ENCODE assay signal across 19 cellular contexts in the genomic region with DNA sequence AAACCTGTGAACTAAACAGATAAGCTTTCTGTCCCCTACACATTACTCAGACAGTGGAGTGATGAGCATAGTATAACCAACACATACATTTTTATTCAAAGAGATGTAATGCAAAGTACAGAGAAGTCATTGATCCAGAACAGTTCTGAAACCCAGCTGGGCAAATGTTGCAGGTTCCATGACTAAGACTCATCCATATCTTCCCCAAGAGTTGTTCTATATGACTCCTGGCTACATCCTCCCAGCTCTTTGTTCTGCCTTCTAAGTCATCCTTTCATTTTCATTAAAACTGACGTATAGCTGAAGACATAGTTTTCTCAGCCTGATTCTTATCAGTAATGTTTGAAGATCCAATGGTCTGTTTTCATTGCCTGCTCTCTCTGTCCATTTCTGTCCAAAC. TPM values are rescaled to one million over a fixed set of nuclear protein-coding genes. Genes with fewer than 3 reads are reported as not detected.
DNase-seq lines count a peak whose midpoint lies in the region; ATAC-seq lines count a peak whose summit lies in the region.
"Had no signal": no experiment of that assay in that cellular context is flagged by ENCODE, and none has a peak within 500 bp of the region (broad histone marks: within the 10 kb centered on the region; RNA-seq: fewer than 3 reads in every experiment).

No MANE protein-coding gene starts in this region.

- H3K4me1 Mint-ChIP-seq in activated T-cell treated with anti-CD3 and anti-CD28 coated beads, Interleukin-2, amount 50 U/mL, for 4 hours (ENCODE audit: low read depth): peaks cover 31% of the 10 kb centered on the region
- H3K4me1 Mint-ChIP-seq in stimulated activated effector memory CD8-positive, alpha-beta T cell treated with anti-CD3 and anti-CD28 coated beads, Interleukin-12 subunit alpha, Interleukin-12 subunit beta, amount 100 ng/mL, for 72 hours: peaks cover 32% of the 10 kb centered on the region

- ATAC-seq in activated T-cell treated with anti-CD3 and anti-CD28 coated beads, Interleukin-2, amount 50 U/mL, for 4 hours: peak; percentile 86 to 87
- peak; percentile 94 to 98 for ATAC-seq in activated naive CD4-positive, alpha-beta T cell treated with anti-CD3 and anti-CD28 coated beads, Interleukin-2, amount 50 U/mL, for 72 hours
- peak; percentile 90 for ATAC-seq in stimulated activated effector memory CD8-positive, alpha-beta T cell treated with anti-CD3 and anti-CD28 coated beads, Interleukin-12 subunit alpha, Interleukin-12 subunit beta, amount 100 ng/mL, for 72 hours
- ATAC-seq in GM18868 (IDR thresholded peaks at IDR 0.05; ENCODE audit: unreplicated experiment): no peak

- H3K9me3 Mint-ChIP-seq in activated T-cell treated with anti-CD3 and anti-CD28 coated beads, Interleukin-2, amount 50 U/mL, for 4 hours: no peaks in the 10 kb centered on the region
- no peaks in the 10 kb centered on the region for H3K9me3 Mint-ChIP-seq in activated naive CD4-positive, alpha-beta T cell treated with anti-CD3 and anti-CD28 coated beads, Interleukin-2, amount 50 U/mL, for 72 hours
- no peaks in the 10 kb centered on the region for H3K9me3 Mint-ChIP-seq in stimulated activated effector memory CD8-positive, alpha-beta T cell treated with anti-CD3 and anti-CD28 coated beads, Interleukin-12 subunit alpha, Interleukin-12 subunit beta, amount 100 ng/mL, for 72 hours

- H3K36me3 Mint-ChIP-seq in activated T-cell treated with anti-CD3 and anti-CD28 coated beads, Interleukin-2, amount 50 U/mL, for 4 hours (ENCODE audit: insufficient read depth): no peaks in the 10 kb centered on the region
- H3K36me3 Mint-ChIP-seq in activated naive CD4-positive, alpha-beta T cell treated with anti-CD3 and anti-CD28 coated beads, Interleukin-2, amount 50 U/mL, for 72 hours: no peaks in the 10 kb centered on the region
- H3K36me3 Mint-ChIP-seq in stimulated activated effector memory CD8-positive, alpha-beta T cell treated with anti-CD3 and anti-CD28 coated beads, Interleukin-12 subunit alpha, Interleukin-12 subunit beta, amount 100 ng/mL, for 72 hours: no peaks in the 10 kb centered on the region
- H3K36me3 Mint-ChIP-seq: CD8-positive, alpha-beta memory T cell had no signal

- H3K27me3 Mint-ChIP-seq in activated T-cell treated with anti-CD3 and anti-CD28 coated beads, Interleukin-2, amount 50 U/mL, for 4 hours (ENCODE audit: low read depth): no peaks in the 10 kb centered on the region

- peak overlapping the region in 1 of 2 donors; percentile 82 for H3K27ac Mint-ChIP-seq in activated naive CD4-positive, alpha-beta T cell treated with anti-CD3 and anti-CD28 coated beads, Interleukin-2, amount 50 U/mL, for 72 hours
- H3K27ac Mint-ChIP-seq in stimulated activated effector memory CD8-positive, alpha-beta T cell treated with anti-CD3 and anti-CD28 coated beads, Interleukin-12 subunit alpha, Interleukin-12 subunit beta, amount 100 ng/mL, for 72 hours: no peak overlapping the region
- H3K27ac Mint-ChIP-seq: CD8-positive, alpha-beta memory T cell had no signal

- no peak overlapping the region for H3K4me3 Mint-ChIP-seq in activated T-cell treated with anti-CD3 and anti-CD28 coated beads, Interleukin-2, amount 50 U/mL, for 4 hours
- H3K4me3 Mint-ChIP-seq in stimulated activated effector memory CD8-positive, alpha-beta T cell treated with anti-CD3 and anti-CD28 coated beads, Interleukin-12 subunit alpha, Interleukin-12 subunit beta, amount 100 ng/mL, for 72 hours: no peak overlapping the region
- H3K4me3 Mint-ChIP-seq: CD8-positive, alpha-beta memory T cell had no signal

- DNase-seq in activated T-cell treated with anti-CD3 and anti-CD28 coated beads, Interleukin-2, amount 50 U/mL, for 4 hours: no peak
- DNase-seq in activated T-cell treated with anti-CD3 and anti-CD28 coated beads, Interleukin-2, amount 50 U/mL, for 1 hour: no peak
- DNase-seq in stimulated activated CD4-positive, alpha-beta T cell treated with anti-CD3 and anti-CD28 coated beads, Interleukin-1b, Interleukin-23, amount 100 ng/mL, for 48 hours: peak; percentile 35
- DNase-seq in stimulated activated CD4-positive, alpha-beta T cell treated with anti-CD3 and anti-CD28 coated beads, Interleukin-2, amount 100 ng/mL, for 24 hours: no peak
- DNase-seq in activated naive CD4-positive, alpha-beta T cell treated with anti-CD3 and anti-CD28 coated beads, Interleukin-2, amount 50 U/mL, for 72 hours (ENCODE audit: low spot score in 2 of 2): no peak
- no peak for DNase-seq in stimulated activated effector memory CD8-positive, alpha-beta T cell treated with anti-CD3 and anti-CD28 coated beads, Interleukin-12 subunit alpha, Interleukin-12 subunit beta, amount 100 ng/mL, for 72 hours (ENCODE audit: low spot score in 2 of 2)
- DNase-seq in DMS114 treated with DMSO at 0.1 percent for 48 hours (lab: John Stamatoyannopoulos, UW; ENCODE audit: unreplicated experiment): no peak
- DNase-seq: ACHN; C1 segment of cervical spinal cord; CD8-positive, alpha-beta memory T cell; GOT3; IMR-90; NCI-H1417 treated with DMSO at 0.1 percent for 48 hours; NCI-H187 treated with DMSO at 0.1 percent for 48 hours; NCI-H345; NCI-H524 treated with DMSO at 0.1 percent for 48 hours; PC-9 had no signal

RNA-seq across cellular contexts. Expression of gene PLAAT5, which starts 47.3 kb away (rescaled TPM):
- under 1 TPM; 0.05 to 0.24 (median 0.13) TPM for total RNA-seq in activated T-cell treated with anti-CD3 and anti-CD28 coated beads, Interleukin-2, amount 50 U/mL, for 4 hours
- total RNA-seq in activated naive CD4-positive, alpha-beta T cell treated with anti-CD3 and anti-CD28 coated beads, Interleukin-2, amount 50 U/mL, for 72 hours: not detected
- total RNA-seq: IMR-90, M059J, PC-9 had no signal
